ENCODE assay signal across 11 cellular contexts in the genomic region with DNA sequence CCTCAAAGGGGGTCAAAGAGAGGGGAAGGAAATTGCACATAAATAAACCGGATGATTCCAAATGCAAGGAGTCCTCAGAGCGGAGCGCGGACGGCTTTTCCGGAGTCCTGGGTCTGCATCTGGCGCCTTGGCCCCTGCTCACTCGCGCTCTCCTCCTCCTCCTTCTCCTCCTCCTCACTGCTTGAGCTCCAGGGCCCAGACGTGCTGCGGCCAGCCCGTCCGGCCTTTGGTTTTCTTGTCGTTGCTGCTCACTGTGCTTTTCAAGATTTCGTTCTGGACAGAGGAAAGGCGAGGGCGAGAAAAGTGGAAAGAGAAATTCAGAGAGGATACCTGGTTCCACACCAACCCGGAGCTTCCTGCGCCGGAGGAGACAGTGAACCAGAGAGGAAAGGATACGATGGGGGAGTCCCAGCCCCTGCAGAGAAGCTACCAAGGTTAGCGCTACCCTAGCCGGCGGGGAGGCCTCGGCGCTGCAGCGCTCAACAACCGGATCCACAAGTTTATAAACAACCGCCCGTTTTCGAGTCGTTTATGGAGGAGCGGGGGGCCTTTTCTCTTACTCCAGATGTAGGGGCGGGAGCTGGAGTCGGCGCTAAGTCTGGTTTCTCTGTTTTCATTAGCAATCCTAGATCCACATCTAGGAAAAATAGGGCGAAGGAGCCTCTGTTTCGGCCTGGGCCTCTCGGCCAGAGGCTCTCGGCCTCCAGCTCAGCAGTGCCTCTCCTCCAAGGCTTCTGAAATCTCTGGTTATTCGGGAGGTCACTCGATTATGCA. TPM values are rescaled to one million over a fixed set of nuclear protein-coding genes. Genes with fewer than 3 reads are reported as not detected.
DNase-seq lines count a peak whose midpoint lies in the region; ATAC-seq and TF ChIP-seq lines count a peak whose summit lies in the region.
"Had no signal": no experiment of that assay in that cellular context is flagged by ENCODE, and none has a peak within 500 bp of the region (broad histone marks: within the 10 kb centered on the region; RNA-seq: fewer than 3 reads in every experiment).

No MANE protein-coding gene starts in this region.

- H3K4me1 Mint-ChIP-seq in stimulated activated naive CD8-positive, alpha-beta T cell treated with anti-CD3 and anti-CD28 coated beads, Interleukin-15, Interleukin-2, amounts not matched to agents 100 ng/mL and 50 ng/mL, for 24 hours (ENCODE audit: low read depth): peaks cover 24% of the 10 kb centered on the region
- H3K4me1 Mint-ChIP-seq in endodermal cell (peaks cover 54% of the 10 kb centered on the region), naive B cell (peaks cover 8 to 30% (median 22%) of the 10 kb centered on the region in 3 donors)

- H3K27me3 ChIP-seq in endodermal cell (ENCODE audit: control insufficient read depth, insufficient read depth, low read length, poor library complexity, severe bottlenecking): peaks cover 97% of the 10 kb centered on the region
- peaks cover 0 to 26% of the 10 kb centered on the region in 2 donors for H3K27me3 ChIP-seq in body of pancreas

- H3K27ac ChIP-seq in endodermal cell (ENCODE audit: low read depth, low read length) (no peak overlapping the region), body of pancreas (peak overlapping the region in 2 of 4 donors; percentile 26 to 44)

- TF ChIP-seq POLR2A in body of pancreas (IDR thresholded peaks at IDR 0.05): no peak

- no peak for TF ChIP-seq CTCF in endodermal cell (conservative IDR thresholded peaks at IDR 0.05)
- no peak for TF ChIP-seq CTCF in body of pancreas (IDR thresholded peaks at IDR 0.05)

- H3K36me3 ChIP-seq in endodermal cell (ENCODE audit: control insufficient read depth, insufficient read depth, low read length) (no peaks in the 10 kb centered on the region), body of pancreas (replicated peaks in 1 of 2; ENCODE audit: insufficient read depth in 1 of 2, low read depth in 2 of 2) (no peaks in the 10 kb centered on the region)

- no peak overlapping the region for H3K4me3 ChIP-seq in endodermal cell (ENCODE audit: low read length)
- no peak overlapping the region for H3K4me3 ChIP-seq in body of pancreas

- peaks cover 3% of the 10 kb centered on the region for H3K9me3 Mint-ChIP-seq in stimulated activated naive CD8-positive, alpha-beta T cell treated with anti-CD3 and anti-CD28 coated beads, Interleukin-15, Interleukin-2, amounts not matched to agents 100 ng/mL and 50 ng/mL, for 24 hours
- no peaks in the 10 kb centered on the region for H3K9me3 Mint-ChIP-seq in endodermal cell
- peaks cover 4 to 63% (median 34%) of the 10 kb centered on the region in 7 donors for H3K9me3 Mint-ChIP-seq in naive B cell

- no peak for ATAC-seq in stimulated activated naive CD8-positive, alpha-beta T cell treated with anti-CD3 and anti-CD28 coated beads, Interleukin-15, Interleukin-2, amounts not matched to agents 100 U/mL and 50 U/mL, for 24 hours
- ATAC-seq in naive B cell (ENCODE audit: low read depth in 2 of 2) (no peak), body of pancreas (no peak), GM18498 (IDR thresholded peaks at IDR 0.05; ENCODE audit: unreplicated experiment) (no peak)

- H3K27me3 Mint-ChIP-seq in stimulated activated naive CD8-positive, alpha-beta T cell treated with anti-CD3 and anti-CD28 coated beads, Interleukin-15, Interleukin-2, amounts not matched to agents 100 ng/mL and 50 ng/mL, for 24 hours: peaks cover 88% of the 10 kb centered on the region
- H3K27me3 Mint-ChIP-seq in endodermal cell (ENCODE audit: insufficient read depth): peaks cover 97% of the 10 kb centered on the region
- peaks cover 60 to 91% (median 88%) of the 10 kb centered on the region in 3 donors for H3K27me3 Mint-ChIP-seq in naive B cell

- H3K9ac ChIP-seq in endodermal cell (ENCODE audit: extremely low read depth, low read length, poor library complexity, severe bottlenecking): no peak overlapping the region

- 2 to 5% methylated on average over 26 to 42 of the region's 42 CpGs for WGBS in endodermal cell (ENCODE audit: insufficient coverage in 1 of 2, insufficient read length in 1 of 2), 2 experiments
- WGBS in body of pancreas, 2 donors: 26% methylated on average over 42 of the region's 42 CpGs

- DNase-seq in stimulated activated naive CD8-positive, alpha-beta T cell treated with anti-CD3 and anti-CD28 coated beads, Interleukin-15, Interleukin-2, amounts not matched to agents 100 U/mL and 50 U/mL, for 24 hours: no peak
- DNase-seq in endodermal cell (peak; percentile 92), naive B cell (no peak), NCI-H446 (lab: John Stamatoyannopoulos, UW) (no peak), body of pancreas (no peak), NCI-H1092 (lab: John Stamatoyannopoulos, UW) (no peak)
- DNase-seq: Caco-2, NCI-H526 treated with DMSO at 0.1 percent for 48 hours, T1000 had no signal

- H3K36me3 Mint-ChIP-seq in stimulated activated naive CD8-positive, alpha-beta T cell treated with anti-CD3 and anti-CD28 coated beads, Interleukin-15, Interleukin-2, amounts not matched to agents 100 ng/mL and 50 ng/mL, for 24 hours (ENCODE audit: low read depth): peaks cover 16% of the 10 kb centered on the region
- H3K36me3 Mint-ChIP-seq in endodermal cell (ENCODE audit: low read depth): no peaks in the 10 kb centered on the region
- H3K36me3 Mint-ChIP-seq in naive B cell: peaks cover 11 to 32% of the 10 kb centered on the region in 2 donors

- no peaks in the 10 kb centered on the region for H3K9me3 ChIP-seq in endodermal cell (ENCODE audit: control insufficient read depth, low read length)
- H3K9me3 ChIP-seq in body of pancreas: no peaks in the 10 kb centered on the region
- H3K9me3 ChIP-seq: Caco-2 had no signal

- no peak overlapping the region for H3K4me3 Mint-ChIP-seq in stimulated activated naive CD8-positive, alpha-beta T cell treated with anti-CD3 and anti-CD28 coated beads, Interleukin-15, Interleukin-2, amounts not matched to agents 100 ng/mL and 50 ng/mL, for 24 hours
- H3K4me3 Mint-ChIP-seq in endodermal cell (peak overlapping the region; percentile 36), naive B cell (peak overlapping the region in 4 of 8 donors; percentile 9 to 76 (median 58))

- H3K4me1 ChIP-seq in endodermal cell (ENCODE audit: control insufficient read depth, insufficient read depth, low read length): peaks cover 5% of the 10 kb centered on the region
- H3K4me1 ChIP-seq in body of pancreas: peaks cover 26% of the 10 kb centered on the region
- H3K4me1 ChIP-seq: Caco-2 had no signal

- H3K27ac Mint-ChIP-seq in stimulated activated naive CD8-positive, alpha-beta T cell treated with anti-CD3 and anti-CD28 coated beads, Interleukin-15, Interleukin-2, amounts not matched to agents 100 ng/mL and 50 ng/mL, for 24 hours: peak overlapping the region; percentile 52
- no peak overlapping the region for H3K27ac Mint-ChIP-seq in endodermal cell
- H3K27ac Mint-ChIP-seq in naive B cell: peak overlapping the region in 5 of 6 donors; percentile 8 to 97 (median 76)

- intact Hi-C loops in body of pancreas (cut with DNase I): no loop called here

RNA-seq across cellular contexts. Expression of gene HAND2, which starts 2.7 kb away (rescaled TPM):
- total RNA-seq in endodermal cell (not detected), body of pancreas (10 to 100 TPM in 1 of 2 donors, 1 to 10 TPM in 1; 7.3 to 11.4 TPM)
- 2.0 TPM for polyA plus RNA-seq in endodermal cell (2013, experiment 1 of 2)
- 2.0 TPM for polyA plus RNA-seq in endodermal cell (2013, experiment 2 of 2)
- not detected for polyA plus RNA-seq in naive B cell (ENCODE audit: low read depth in 6 of 6)
- total RNA-seq: Caco-2 had no signal

Comparison
In these comparisons a context has a peak if more than half of its experiments do, and no peak if none do; other contexts are left out.
1. RNA of gene HAND2, which starts 2.7 kb away (total RNA-seq): 7.3 to 11.4 TPM in body of pancreas; not detected in endodermal cell; every median in the first group is over 4 times any median in the second.